ENCODE assay signal across 9 cellular contexts in the genomic region with DNA sequence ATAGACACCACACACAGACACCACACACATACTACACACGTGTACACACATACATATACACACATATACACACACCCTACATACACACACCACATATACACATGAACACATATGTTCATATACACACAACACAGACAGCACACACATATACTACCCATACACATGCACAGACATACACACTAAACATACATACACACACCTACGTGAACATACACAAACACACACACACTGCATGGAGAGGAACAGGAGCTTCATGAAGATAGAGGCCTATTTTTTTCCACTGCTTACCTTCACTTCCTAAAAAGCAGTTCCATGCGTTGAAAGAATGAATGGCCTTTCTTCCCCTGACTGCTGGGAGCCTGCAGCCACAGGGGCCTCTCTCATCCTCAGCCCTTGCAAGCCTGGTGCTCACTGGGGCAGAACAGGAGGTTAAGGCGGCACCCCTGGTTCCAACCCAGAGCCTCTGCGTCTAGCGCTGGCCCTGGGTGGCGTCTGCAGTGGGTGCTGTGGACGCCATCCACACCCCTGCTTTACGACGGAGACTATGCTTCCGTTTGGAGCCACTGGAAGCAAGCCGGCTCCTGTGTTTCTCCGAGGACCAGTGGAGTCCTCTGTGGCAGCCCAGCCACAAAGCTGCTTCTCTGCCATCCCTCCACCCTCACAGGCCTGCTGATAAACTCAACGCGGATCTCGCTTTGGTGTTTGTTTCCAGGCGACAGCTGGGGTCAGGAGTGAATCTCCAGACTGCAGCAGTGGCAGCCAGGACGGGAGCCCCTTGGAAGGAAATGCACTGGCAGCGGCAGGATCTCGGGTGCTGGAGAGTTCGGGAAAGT. TPM values are rescaled to one million over a fixed set of nuclear protein-coding genes. Genes with fewer than 3 reads are reported as not detected.
DNase-seq lines count a peak whose midpoint lies in the region; ATAC-seq, FAIRE-seq and TF ChIP-seq lines count a peak whose summit lies in the region.
"Had no signal": no experiment of that assay in that cellular context is flagged by ENCODE, and none has a peak within 500 bp of the region (broad histone marks: within the 10 kb centered on the region; RNA-seq: fewer than 3 reads in every experiment).

No MANE protein-coding gene starts in this region.

- no peak overlapping the region for H3K4me2 ChIP-seq in parathyroid adenoma (ENCODE audit: low read length)

- ATAC-seq in GM19328 (IDR thresholded peaks at IDR 0.05; ENCODE audit: unreplicated experiment): no peak

- peak; percentile 29 for DNase-seq in DMS153 treated with DMSO at 0.1 percent for 48 hours (lab: John Stamatoyannopoulos, UW; ENCODE audit: unreplicated experiment)
- no peak for DNase-seq in DMS153 (lab: John Stamatoyannopoulos, UW)
- no peak for DNase-seq in Jurkat, Clone E6-1 (ENCODE audit: low read depth, low spot score)
- DNase-seq in central memory CD4-positive, alpha-beta T cell: peak; percentile 32
- no peak for DNase-seq in NCI-H187 (lab: John Stamatoyannopoulos, UW)
- no peak for DNase-seq in GM19239 (ENCODE audit: insufficient read length, low spot score)

- H3K4me3 ChIP-seq in Jurkat, Clone E6-1 (ENCODE audit: low read length): peak overlapping the region; percentile 5
- H3K4me3 ChIP-seq in parathyroid adenoma (ENCODE audit: low read depth, low read length): no peak overlapping the region

- H3K27me3 ChIP-seq in parathyroid adenoma (ENCODE audit: control insufficient read depth, insufficient read depth, low read length): no peaks in the 10 kb centered on the region

- H3K9me3 ChIP-seq in parathyroid adenoma (ENCODE audit: control insufficient read depth, low read length): no peaks in the 10 kb centered on the region

- H2AFZ ChIP-seq in parathyroid adenoma: peak overlapping the region; percentile 50

- H3K27ac ChIP-seq in parathyroid adenoma: no peak overlapping the region

- no peak for TF ChIP-seq CTCF in parathyroid adenoma (IDR thresholded peaks at IDR 0.05)

- H3K9ac ChIP-seq in parathyroid adenoma: no peak overlapping the region

- H3K4me1 ChIP-seq in parathyroid adenoma: no peaks in the 10 kb centered on the region

- no peak for FAIRE-seq in GM19239 (lab: Jason Lieb, UNC)
- FAIRE-seq: A204.1 had no signal

- no peaks in the 10 kb centered on the region for H3K79me2 ChIP-seq in parathyroid adenoma

- no peaks in the 10 kb centered on the region for H3K36me3 ChIP-seq in parathyroid adenoma (ENCODE audit: control insufficient read depth, insufficient read depth, low read length)

RNA-seq across cellular contexts. Expression of gene RASA3, which starts 1.9 kb away (rescaled TPM):
- polyA plus RNA-seq in Jurkat, Clone E6-1 (2012; ENCODE audit: insufficient read depth, insufficient read length): 19.0 TPM

RNA-seq across cellular contexts. Expression of gene CFAP97D2, which starts 44.7 kb away (rescaled TPM):
- not detected for polyA plus RNA-seq in Jurkat, Clone E6-1 (2012; ENCODE audit: insufficient read depth, insufficient read length)

Comparison
In these comparisons a context has a peak if more than half of its experiments do, and no peak if none do; other contexts are left out.
1. DNase-seq: peak in DMS153 treated with DMSO at 0.1 percent for 48 hours (single experiment) and central memory CD4-positive, alpha-beta T cell (single experiment); none in DMS153 (single experiment), Jurkat, Clone E6-1 (single experiment), NCI-H187 (0 of 2) and GM19239 (single experiment).